In genomic region chr16:50152807-50153647, GRCh38 we compare ENCODE assay signal across 8 cellular contexts. TPM values are rescaled to one million over a fixed set of nuclear protein-coding genes. Genes with fewer than 3 reads are reported as not detected.
DNase-seq lines count a peak whose midpoint lies in the region; ATAC-seq and TF ChIP-seq lines count a peak whose summit lies in the region.

Gene TENT4B (plus strand): TSS chr16:50153306. CDS start chr16:50153622, 316 bp downstream.

- H3K9me1 ChIP-seq in IMR-90 (ENCODE audit: insufficient read depth, low read length) = peaks cover 9% of the 10 kb centered on the region; the same call in 1 of the 2 replicates

- H3K27me3 ChIP-seq in IMR-90 (ENCODE audit: control insufficient read depth, insufficient read depth, low read length) = no peaks in the 10 kb centered on the region
- H3K27me3 ChIP-seq in neural progenitor cell = peaks cover 4% of the 10 kb centered on the region
- no peaks in the 10 kb centered on the region for H3K27me3 ChIP-seq in stomach smooth muscle (ENCODE audit: control insufficient read depth in 1 of 2, insufficient read depth in 2 of 2, low read length in 2 of 2)

- H3K4me1 ChIP-seq in IMR-90 (ENCODE audit: control insufficient read depth, insufficient read depth, low read length) = peaks cover 5% of the 10 kb centered on the region
- peaks cover 16% of the 10 kb centered on the region for H3K4me1 ChIP-seq in neural progenitor cell
- H3K4me1 ChIP-seq in stomach smooth muscle (ENCODE audit: control insufficient read depth, insufficient read depth, low read length) = peaks cover 19% of the 10 kb centered on the region

- no peak for TF ChIP-seq RAD21 in IMR-90 (IDR thresholded peaks at IDR 0.05; ENCODE audit: low read length)

- peak within 1 kb of the TSS; percentile 91 for H3K4me3 Mint-ChIP-seq in neural progenitor cell

- H3K4ac ChIP-seq in IMR-90 (ENCODE audit: low read depth, low read length) = peak within 1 kb of the TSS; percentile 94

- H2AFZ ChIP-seq in IMR-90 (replicated peaks; ENCODE audit: low read length, poor library complexity) (peak within 1 kb of the TSS; percentile 100), neural progenitor cell (replicated peaks) (peak within 1 kb of the TSS; percentile 100)

- dilution Hi-C loops in IMR-90 (cut with HindIII; ENCODE audit: low sequenced_read_pairs, unreplicated experiment) = no loop called here

- peak within 1 kb of the TSS; percentile 91 for H3K14ac ChIP-seq in IMR-90 (replicated peaks; ENCODE audit: low read depth, low read length)

- H4K5ac ChIP-seq in IMR-90 (ENCODE audit: low read depth, low read length) = peak within 1 kb of the TSS; percentile 96

- H3K56ac ChIP-seq in IMR-90 (ENCODE audit: extremely low read depth, insufficient read depth, low read length) = peak within 1 kb of the TSS; percentile 66

- peak within 1 kb of the TSS; percentile 97 for H3K4me3 ChIP-seq in IMR-90 (ENCODE audit: insufficient read depth, low read depth, low read length)
- H3K4me3 ChIP-seq in fibroblast of villous mesenchyme (ENCODE audit: low read depth, low read length) = peak within 1 kb of the TSS; percentile 81
- H3K4me3 ChIP-seq in neural progenitor cell = peak within 1 kb of the TSS; percentile 99
- H3K4me3 ChIP-seq in stomach smooth muscle (ENCODE audit: low read length in 2 of 2) = peak within 1 kb of the TSS; percentile 90 to 93

- peak within 1 kb of the TSS; percentile 96; the same call in 1 of the 2 replicates for H3K18ac ChIP-seq in IMR-90 (ENCODE audit: low read depth, low read length)

- TF ChIP-seq CTCF in IMR-90 (conservative IDR thresholded peaks at IDR 0.05; ENCODE audit: low read depth, low read length) (no peak), fibroblast of villous mesenchyme (IDR thresholded peaks at IDR 0.05; ENCODE audit: insufficient read depth, low read depth, low read length) (no peak), neural progenitor cell (IDR thresholded peaks at IDR 0.05) (no peak)

- no TSS peak for BruUV-seq in IMR-90 (replicated peaks; lab: Mats Ljungman, UMichigan)

- H2BK20ac ChIP-seq in IMR-90 (ENCODE audit: low read depth, low read length) = no peak within 1 kb of the TSS

- peak within 1 kb of the TSS; percentile 66 to 98; a peak in 3 of 4 replicates for H4K8ac ChIP-seq in IMR-90 (ENCODE audit: low read depth in 2 of 2, low read length in 2 of 2)

- peaks cover 46% of the 10 kb centered on the region for H3K79me2 ChIP-seq in neural progenitor cell (ENCODE audit: low read depth)

- H4K91ac ChIP-seq in IMR-90 (ENCODE audit: insufficient read depth, low read depth, low read length) = peak within 1 kb of the TSS; percentile 96

- in situ Hi-C loops in IMR-90 (cut with MboI; ENCODE audit: low sequenced_read_pairs) = no loop called here

- peak within 1 kb of the TSS; percentile 79; the same call in 1 of the 2 replicates for H3K23ac ChIP-seq in IMR-90 (ENCODE audit: low read depth, low read length)

- H2BK15ac ChIP-seq in IMR-90 (ENCODE audit: low read depth, low read length) = peak within 1 kb of the TSS; percentile 77; the same call in 1 of the 3 replicates

- H3K4me1 Mint-ChIP-seq in neural progenitor cell = peaks cover 21% of the 10 kb centered on the region

- H3K9ac ChIP-seq in IMR-90 (ENCODE audit: low read depth, low read length) (peak within 1 kb of the TSS; percentile 97), neural progenitor cell (peak within 1 kb of the TSS; percentile 84), stomach smooth muscle (ENCODE audit: low read length in 2 of 2) (peak within 1 kb of the TSS; percentile 80 to 87)

- DNase-seq in EL (peak; percentile 81), IMR-90 (peak; percentile 66), activated gamma-delta T cell treated with Interleukin-2 at 50 U/mL for 16 hours (peak; percentile 87), fibroblast of villous mesenchyme (ENCODE audit: low read depth) (peak; percentile 81), neural progenitor cell (ENCODE audit: low spot score) (peak; percentile 92)

- no peaks in the 10 kb centered on the region for H3K9me3 ChIP-seq in IMR-90 (ENCODE audit: control insufficient read depth, insufficient read depth, low read length)
- H3K9me3 ChIP-seq in neural progenitor cell (ENCODE audit: low read depth) = no peaks in the 10 kb centered on the region
- no peaks in the 10 kb centered on the region for H3K9me3 ChIP-seq in stomach smooth muscle (ENCODE audit: control insufficient read depth in 2 of 2, low read length in 2 of 2)

- TF ChIP-seq POLR2A in IMR-90 (IDR thresholded peaks at IDR 0.05; ENCODE audit: low read depth, low read length) (peak; percentile 85), Raji (IDR thresholded peaks at IDR 0.05; ENCODE audit: insufficient read depth, low read depth, low read length) (peak; percentile 93)

- peak within 1 kb of the TSS; percentile 98 for H3K27ac ChIP-seq in IMR-90 (ENCODE audit: insufficient read depth, low read length)
- H3K27ac ChIP-seq in neural progenitor cell = peak within 1 kb of the TSS; percentile 74
- peak within 1 kb of the TSS; percentile 85 for H3K27ac ChIP-seq in stomach smooth muscle (ENCODE audit: low read length)

- WGBS in IMR-90 (ENCODE audit: extremely low coverage in 2 of 2, insufficient read length in 1 of 2), 2 experiments = 0% methylated on average over 20 of the region's 121 CpGs; no CpG with 5 or more reads in 1 of the 2 experiments

- H3F3A ChIP-seq in neural progenitor cell (ENCODE audit: low read depth) = peaks cover 10% of the 10 kb centered on the region

- no peaks in the 10 kb centered on the region for H3K9me3 Mint-ChIP-seq in neural progenitor cell

- H2BK120ac ChIP-seq in IMR-90 (ENCODE audit: low read depth, low read length) = peak within 1 kb of the TSS; percentile 96

- H3K4me2 ChIP-seq in IMR-90 (ENCODE audit: low read depth, low read length) (peak within 1 kb of the TSS; percentile 94), neural progenitor cell (peak within 1 kb of the TSS; percentile 100)

- no peaks in the 10 kb centered on the region for H3K36me3 Mint-ChIP-seq in neural progenitor cell

- H3K36me3 ChIP-seq in IMR-90 (ENCODE audit: control insufficient read depth, insufficient read depth, low read length) = no peaks in the 10 kb centered on the region
- no peaks in the 10 kb centered on the region for H3K36me3 ChIP-seq in neural progenitor cell
- H3K36me3 ChIP-seq in stomach smooth muscle (ENCODE audit: control insufficient read depth in 2 of 2, insufficient read depth in 2 of 2, low read length in 2 of 2) = no peaks in the 10 kb centered on the region

- POLR2A ChIA-PET in IMR-90 (lab: Charles Lee; ENCODE audit: unreplicated experiment) = no interaction called here

- H3K27ac Mint-ChIP-seq in neural progenitor cell = no peak within 1 kb of the TSS

- intact Hi-C loops in IMR-90 (cut with micrococcal nuclease) = loop anchor here (1.0 to 10.0 kb wide), 3 partner anchors 57 to 592 kb away; partner anchors contain the start of gene CYLD

- H4K20me1 ChIP-seq in IMR-90 (ENCODE audit: insufficient read depth, low read length) (peaks cover 39% of the 10 kb centered on the region), neural progenitor cell (ENCODE audit: low read depth) (peaks cover 42% of the 10 kb centered on the region)

- H2AK9ac ChIP-seq in IMR-90 (replicated peaks; ENCODE audit: low read depth, low read length, poor library complexity) = peak within 1 kb of the TSS; percentile 83

- CTCF ChIA-PET in IMR-90 (lab: Yijun Ruan, JAX) = no interaction called here

- ATAC-seq in GM21576 (IDR thresholded peaks at IDR 0.05; ENCODE audit: unreplicated experiment) = peak; percentile 78
- peak; percentile 90 for ATAC-seq in IMR-90 (ENCODE audit: low read depth)

- H2BK5ac ChIP-seq in IMR-90 (ENCODE audit: low read depth, low read length, poor library complexity, severe bottlenecking) = peak within 1 kb of the TSS; percentile 98

- H2AK5ac ChIP-seq in IMR-90 (ENCODE audit: low read depth, low read length) = 0 out of 2 replicates have a peak within 1 kb of the TSS, but pooled peaks have one; percentile 56

- peaks cover 2 to 34% of the 10 kb centered on the region in 2 experiments; a peak in 3 of 4 replicates for H3K79me1 ChIP-seq in IMR-90 (ENCODE audit: low read depth in 1 of 2, low read length in 2 of 2)

- H3K27me3 Mint-ChIP-seq in neural progenitor cell (ENCODE audit: insufficient read depth, low read depth) = peaks cover 4% of the 10 kb centered on the region

TF ChIP-seq in IMR-90, 13 proteins besides CTCF, POLR2A, EP300 and RAD21:
- TF ChIP-seq CEBPB (IDR thresholded peaks at IDR 0.05; ENCODE audit: low read depth, low read length) = peak; percentile 73
- no peak for TF ChIP-seq BHLHE40 (IDR thresholded peaks at IDR 0.05; ENCODE audit: low read depth, low read length)
- TF ChIP-seq, protein P1, sequence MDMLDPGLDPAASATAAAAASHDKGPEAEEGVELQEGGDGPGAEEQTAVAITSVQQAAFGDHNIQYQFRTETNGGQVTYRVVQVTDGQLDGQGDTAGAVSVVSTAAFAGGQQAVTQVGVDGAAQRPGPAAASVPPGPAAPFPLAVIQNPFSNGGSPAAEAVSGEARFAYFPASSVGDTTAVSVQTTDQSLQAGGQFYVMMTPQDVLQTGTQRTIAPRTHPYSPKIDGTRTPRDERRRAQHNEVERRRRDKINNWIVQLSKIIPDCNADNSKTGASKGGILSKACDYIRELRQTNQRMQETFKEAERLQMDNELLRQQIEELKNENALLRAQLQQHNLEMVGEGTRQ (IDR thresholded peaks at IDR 0.05; ENCODE audit: low read depth, low read length) = no peak
- TF ChIP-seq MAZ (IDR thresholded peaks at IDR 0.05; ENCODE audit: borderline replicate concordance, low read depth, low read length) = peak; percentile 91
- no peak for TF ChIP-seq RCOR1 (IDR thresholded peaks at IDR 0.05; ENCODE audit: insufficient replicate concordance, low read length)
- peak; percentile 80; the same call in 1 of the 2 replicates for TF ChIP-seq MXI1 (IDR thresholded peaks at IDR 0.05; ENCODE audit: borderline replicate concordance, low read depth, low read length)
- no peak for TF ChIP-seq NFE2L2 (IDR thresholded peaks at IDR 0.05; ENCODE audit: low read depth, low read length)
- TF ChIP-seq ELK1 (IDR thresholded peaks at IDR 0.05; ENCODE audit: borderline replicate concordance, low read depth, low read length) = no peak
- TF ChIP-seq RFX5 (IDR thresholded peaks at IDR 0.05; ENCODE audit: low read depth, low read length) = no peak
TF ChIP-seq in IMR-90: peak in this region for 3.

RNA-seq across cellular contexts. Expression of gene TENT4B, which starts in this region (rescaled TPM):
- total RNA-seq in IMR-90 (2012; rRNA removed) (7.0 and 12.5 TPM in 2 replicates), fibroblast of villous mesenchyme (7.1 and 12.5 TPM in 2 replicates), neural progenitor cell (ENCODE audit: low replicate concordance) (10.4 and 15.2 TPM in 2 replicates)
- polyA plus RNA-seq in IMR-90 (2012; rRNA removed) = 4.1 and 5.2 TPM in 2 replicates
- polyA plus RNA-seq in IMR-90 (2012; cell fraction: cytosol; rRNA removed) = 1.2 and 1.5 TPM in 2 replicates
- polyA plus RNA-seq in IMR-90 (2012; cell fraction: nucleus; rRNA removed; ENCODE audit: low replicate concordance) = 2.3 and 7.6 TPM in 2 replicates

Comparison
In these comparisons a context has a peak if more than half of its experiments do, and no peak if none do; other contexts are left out.
1. Peak in every context shown above with its lines: DNase-seq, ATAC-seq, H3K4me3 ChIP-seq and H3K27ac ChIP-seq.